Comparison of ENCODE assay signal across 9 cellular contexts in the genomic region with DNA sequence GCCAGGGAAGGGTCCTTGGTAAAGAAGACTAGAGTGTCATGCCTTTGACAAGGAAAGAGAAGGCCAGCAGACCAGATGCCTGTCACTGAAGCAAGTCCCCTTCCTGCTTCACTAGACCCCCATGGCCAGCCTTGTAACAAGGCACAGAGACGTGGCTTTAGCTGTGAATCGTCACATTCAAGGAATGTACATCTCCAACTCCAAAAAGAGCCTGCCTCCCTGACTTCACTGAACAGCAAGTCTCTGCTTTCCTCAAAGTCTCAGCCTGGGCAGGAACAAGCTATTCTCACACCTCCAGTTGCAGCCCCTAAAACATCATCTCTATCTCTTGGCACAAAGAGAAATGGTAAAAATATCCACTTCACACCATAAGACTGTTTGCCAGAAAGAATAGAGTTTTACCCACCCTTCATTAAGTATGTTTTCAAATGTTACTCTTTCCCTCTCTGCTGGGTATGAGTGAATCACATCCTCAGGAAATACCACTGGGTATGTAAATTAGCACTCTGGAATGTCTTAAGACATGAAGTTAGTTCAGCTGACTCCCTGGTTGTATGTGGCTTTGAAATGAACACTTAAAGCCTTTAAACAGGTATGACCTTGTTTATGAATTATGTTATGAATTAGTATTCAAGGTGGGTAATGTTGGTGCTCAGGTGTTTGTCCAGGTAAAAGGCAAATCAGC. TPM values are rescaled to one million over a fixed set of nuclear protein-coding genes. Genes with fewer than 3 reads are reported as not detected.
DNase-seq lines count a peak whose midpoint lies in the region; ATAC-seq and TF ChIP-seq lines count a peak whose summit lies in the region.
"Had no signal": no experiment of that assay in that cellular context is flagged by ENCODE, and none has a peak within 500 bp of the region (broad histone marks: within the 10 kb centered on the region; RNA-seq: fewer than 3 reads in every experiment).

No MANE protein-coding gene starts in this region.

- POLR2A ChIA-PET in Caco-2 (lab: Charles Lee), result no interaction called here
- POLR2A ChIA-PET in naive thymus-derived CD8-positive, alpha-beta T cell (lab: Charles Lee), result interaction anchor here (1.1 to 7.3 kb wide), 5 partner anchors 46 to 190 kb away, joined by 3 to 64 read pairs (median 3); a partner anchor contains a TSS

- H3K27ac Mint-ChIP-seq in Caco-2 (ENCODE audit: unreplicated experiment), result peak overlapping the region; percentile 95
- peak overlapping the region; percentile 46 to 92 (median 80) for H3K27ac Mint-ChIP-seq in naive thymus-derived CD8-positive, alpha-beta T cell
- H3K27ac Mint-ChIP-seq: nephron progenitor cell had no signal

- no peaks in the 10 kb centered on the region for H3K9me3 ChIP-seq in Caco-2

- TF ChIP-seq POLR2A in erythroblast (IDR thresholded peaks at IDR 0.05; ENCODE audit: low read length), result no peak

- H3K27me3 Mint-ChIP-seq in Caco-2 (ENCODE audit: insufficient read depth, unreplicated experiment), result no peaks in the 10 kb centered on the region
- H3K27me3 Mint-ChIP-seq in naive thymus-derived CD8-positive, alpha-beta T cell, result no peaks in the 10 kb centered on the region

- intact Hi-C loops in Caco-2 (cut with micrococcal nuclease; ENCODE audit: unreplicated experiment), result loop anchor here (2.0 kb wide), 2 partner anchors 47 to 49 kb away; a partner anchor contains a TSS

- DNase-seq in Caco-2 (no peak), M059J (ENCODE audit: low read depth) (peak; percentile 93), dedifferentiated amniotic fluid mesenchymal stem cell (ENCODE audit: extremely low spot score) (peak; percentile 80), erythroblast (lab: John Stamatoyannopoulos, UW) (no peak), NCI-H187 (lab: John Stamatoyannopoulos, UW) (no peak)
- no peak for DNase-seq in naive thymus-derived CD8-positive, alpha-beta T cell
- no peak for DNase-seq in stimulated activated CD4-positive, alpha-beta T cell treated with anti-CD3 and anti-CD28 coated beads, Interleukin-4, amount 100 ng/mL, for 4 hours
- DNase-seq: nephron progenitor cell had no signal

- H3K36me3 Mint-ChIP-seq in Caco-2 (ENCODE audit: insufficient read depth, unreplicated experiment), result no peaks in the 10 kb centered on the region
- H3K36me3 Mint-ChIP-seq in naive thymus-derived CD8-positive, alpha-beta T cell, result no peaks in the 10 kb centered on the region

- no peaks in the 10 kb centered on the region for H3K27me3 ChIP-seq in Caco-2 (replicated peaks; ENCODE audit: control insufficient read depth, insufficient read depth, low read length)

- CTCF ChIA-PET in Caco-2 (lab: Charles Lee), result no interaction called here

- H3K4me3 Mint-ChIP-seq in Caco-2 (ENCODE audit: unreplicated experiment), result peak overlapping the region; percentile 68
- H3K4me3 Mint-ChIP-seq in naive thymus-derived CD8-positive, alpha-beta T cell, result peak overlapping the region in 8 of 10 donors; percentile 12 to 66 (median 44)
- H3K4me3 Mint-ChIP-seq: nephron progenitor cell had no signal

- H3K9me3 Mint-ChIP-seq in Caco-2 (ENCODE audit: unreplicated experiment), result peaks cover 11% of the 10 kb centered on the region
- no peaks in the 10 kb centered on the region for H3K9me3 Mint-ChIP-seq in naive thymus-derived CD8-positive, alpha-beta T cell
- H3K9me3 Mint-ChIP-seq: nephron progenitor cell had no signal

- H3K36me3 ChIP-seq in Caco-2 (ENCODE audit: control insufficient read depth, insufficient read depth, low read length), result no peaks in the 10 kb centered on the region

- peaks cover 47% of the 10 kb centered on the region for H3K4me1 Mint-ChIP-seq in Caco-2 (ENCODE audit: low read depth, unreplicated experiment)
- H3K4me1 Mint-ChIP-seq in naive thymus-derived CD8-positive, alpha-beta T cell, result peaks cover 40 to 81% (median 74%) of the 10 kb centered on the region in 4 donors

- no peak overlapping the region for H3K4me3 ChIP-seq in Caco-2 (ENCODE audit: low read depth, low read length)

- no peak for TF ChIP-seq CTCF in Caco-2 (IDR thresholded peaks at IDR 0.05; ENCODE audit: insufficient read depth in 1 of 2, low read depth in 1 of 2, low read length in 1 of 2, severe bottlenecking in 1 of 2, unreplicated experiment in 1 of 2)

- H3K4me1 ChIP-seq in Caco-2, result peaks cover 54% of the 10 kb centered on the region

- no peak for ATAC-seq in naive thymus-derived CD8-positive, alpha-beta T cell
- ATAC-seq in HG03378 (IDR thresholded peaks at IDR 0.05; ENCODE audit: unreplicated experiment), result no peak

- TSS peak; percentile 65 for BruUV-seq in Caco-2 (replicated peaks; lab: Mats Ljungman, UMichigan)

RNA-seq across cellular contexts. Expression of a gene that starts 46.4 kb away (rescaled TPM):
- total RNA-seq in Caco-2 (2022), result 1.0 and 1.5 TPM in 2 replicates
- 171 and 207 TPM in 2 replicates for total RNA-seq in M059J (2014; rRNA removed; shearing (Covaris generic))
- total RNA-seq in naive thymus-derived CD8-positive, alpha-beta T cell, result 10 to 100 TPM; 56.5 to 57.3 TPM
- polyA plus RNA-seq in naive thymus-derived CD8-positive, alpha-beta T cell, result 100 to 1,000 TPM in 2 of 3 donors, 10 to 100 TPM in 1; 77.7 to 128 (median 103) TPM

Comparison
In these comparisons a context has a peak if more than half of its experiments do, and no peak if none do; other contexts are left out.
1. DNase-seq: peak in M059J (single experiment) and dedifferentiated amniotic fluid mesenchymal stem cell (single experiment); none in Caco-2 (0 of 2), naive thymus-derived CD8-positive, alpha-beta T cell (0 of 10), stimulated activated CD4-positive, alpha-beta T cell treated with anti-CD3 and anti-CD28 coated beads, Interleukin-4, amount 100 ng/mL, for 4 hours (0 of 2), erythroblast (0 of 2) and NCI-H187 (0 of 2).
2. RNA of a gene that starts 46.4 kb away (total RNA-seq): 171 to 207 TPM in M059J and 56.5 to 57.3 TPM in naive thymus-derived CD8-positive, alpha-beta T cell; 1.0 to 1.5 TPM in Caco-2; every median in the first group is over 10 times any median in the second.